ENCODE assay signal across 8 cellular contexts in genomic region chr3:53134631-53135232, GRCh38. TPM values are rescaled to one million over a fixed set of nuclear protein-coding genes. Genes with fewer than 3 reads are reported as not detected.
DNase-seq lines count a peak whose midpoint lies in the region; ATAC-seq lines count a peak whose summit lies in the region.

No MANE protein-coding gene starts in this region.

- H2BK12ac ChIP-seq in mesenchymal stem cell (ENCODE audit: low read length in 2 of 2) = no peak overlapping the region

- H3K4me3 ChIP-seq in effector memory CD4-positive, alpha-beta T cell (ENCODE audit: insufficient read depth, low read depth, low read length, poor library complexity, severe bottlenecking) = no peak overlapping the region
- H3K4me3 ChIP-seq in mesenchymal stem cell (ENCODE audit: insufficient read depth in 1 of 2, low read depth in 1 of 2, low read length in 2 of 2) = no peak overlapping the region

- H3K23ac ChIP-seq in mesenchymal stem cell (ENCODE audit: low read length in 2 of 2) = no peak overlapping the region

- 32% methylated on average over 6 of the region's 6 CpGs for WGBS in mesenchymal stem cell

- H3K4me1 ChIP-seq in effector memory CD4-positive, alpha-beta T cell (ENCODE audit: control insufficient read depth, insufficient read depth, low read length, poor library complexity, severe bottlenecking) = peaks cover 9% of the 10 kb centered on the region
- H3K4me1 ChIP-seq in mesenchymal stem cell (ENCODE audit: control insufficient read depth, insufficient read depth, low read depth, low read length) = peaks cover 2% of the 10 kb centered on the region

- peak; percentile 52 for ATAC-seq in HG02678 (IDR thresholded peaks at IDR 0.05; ENCODE audit: unreplicated experiment)

- H2BK120ac ChIP-seq in mesenchymal stem cell (ENCODE audit: low read depth, low read length) = no peak overlapping the region

- H3K9me3 ChIP-seq in effector memory CD4-positive, alpha-beta T cell (ENCODE audit: control insufficient read depth, low read length) = no peaks in the 10 kb centered on the region
- H3K9me3 ChIP-seq in mesenchymal stem cell (ENCODE audit: control insufficient read depth, low read length) = no peaks in the 10 kb centered on the region

- H4K91ac ChIP-seq in mesenchymal stem cell (ENCODE audit: low read length) = no peak overlapping the region

- H3K4me2 ChIP-seq in mesenchymal stem cell (ENCODE audit: low read length, poor library complexity, severe bottlenecking) = no peak overlapping the region

- H4K8ac ChIP-seq in mesenchymal stem cell (ENCODE audit: low read length) = no peak overlapping the region

- H3K9ac ChIP-seq in mesenchymal stem cell (ENCODE audit: low read length) = no peak overlapping the region

- no peak overlapping the region for H2BK15ac ChIP-seq in mesenchymal stem cell (ENCODE audit: low read depth, poor library complexity, severe bottlenecking)

- H2AK5ac ChIP-seq in mesenchymal stem cell (ENCODE audit: low read length, severe bottlenecking) = no peak overlapping the region

- no peak overlapping the region for H3K14ac ChIP-seq in mesenchymal stem cell (ENCODE audit: low read length in 2 of 2)

- peaks cover 4% of the 10 kb centered on the region for H3K79me1 ChIP-seq in mesenchymal stem cell (replicated peaks; ENCODE audit: low read length, poor library complexity, severe bottlenecking)

- no peak overlapping the region for H3K27ac ChIP-seq in effector memory CD4-positive, alpha-beta T cell (ENCODE audit: insufficient read depth, low read length, poor library complexity, severe bottlenecking)
- no peak overlapping the region for H3K27ac ChIP-seq in mesenchymal stem cell (ENCODE audit: low read length, poor library complexity, severe bottlenecking)

- H3K36me3 ChIP-seq in effector memory CD4-positive, alpha-beta T cell (ENCODE audit: control insufficient read depth, insufficient read depth, low read length) = no peaks in the 10 kb centered on the region
- no peaks in the 10 kb centered on the region for H3K36me3 ChIP-seq in mesenchymal stem cell (ENCODE audit: control insufficient read depth in 1 of 2, insufficient read depth in 2 of 2, low read depth in 1 of 2, low read length in 2 of 2)

- H3K27me3 ChIP-seq in effector memory CD4-positive, alpha-beta T cell (replicated peaks; ENCODE audit: control insufficient read depth, insufficient read depth, low read length, poor library complexity, severe bottlenecking) = no peaks in the 10 kb centered on the region
- H3K27me3 ChIP-seq in mesenchymal stem cell (ENCODE audit: control insufficient read depth in 1 of 2, insufficient read depth in 1 of 2, low read length in 2 of 2) = no peaks in the 10 kb centered on the region

- no peak overlapping the region for H2BK5ac ChIP-seq in mesenchymal stem cell (ENCODE audit: low read depth, low read length, poor library complexity, severe bottlenecking)

- DNase-seq in NCI-H1417 (lab: John Stamatoyannopoulos, UW) (peak in 2 of 3 experiments; percentile 23 to 45), NCI-H1417 treated with DMSO at 0.1 percent for 48 hours (lab: John Stamatoyannopoulos, UW) (no peak), NCI-H345 treated with DMSO at 0.1 percent for 48 hours (lab: John Stamatoyannopoulos, UW; ENCODE audit: unreplicated experiment) (peak; percentile 14), mesenchymal stem cell (peak; percentile 73)
- DNase-seq in activated CD4-positive, alpha-beta T cell treated with anti-CD3 and anti-CD28 coated beads, Interleukin-2, amount 50 U/mL, for 48 hours = peak; percentile 70 to 76
- DNase-seq in effector memory CD4-positive, alpha-beta T cell = peak; percentile 20 to 43 (median 22)
- peak; percentile 13 to 34 for DNase-seq in stimulated activated CD8-positive, alpha-beta memory T cell treated with anti-CD3 and anti-CD28 coated beads, Interleukin-4, amount 100 ng/mL, for 4 hours (ENCODE audit: low read depth in 2 of 2, low spot score in 1 of 2)

- H3K18ac ChIP-seq in mesenchymal stem cell (ENCODE audit: low read depth in 1 of 2, low read length in 2 of 2) = no peak overlapping the region

- H3K4ac ChIP-seq in mesenchymal stem cell (ENCODE audit: low read depth in 1 of 2, low read length in 2 of 2) = no peak overlapping the region

- no peak overlapping the region for H2AFZ ChIP-seq in mesenchymal stem cell (ENCODE audit: low read depth, low read length)

RNA-seq across cellular contexts. Expression of gene RFT1, which starts 4.5 kb away (rescaled TPM):
- polyA plus RNA-seq in mesenchymal stem cell (2013, experiment 1 of 2) = 10.1 TPM
- 10.0 TPM for polyA plus RNA-seq in mesenchymal stem cell (2013, experiment 2 of 2)

RNA-seq across cellular contexts. Expression of gene PRKCD, which starts 26.3 kb away (rescaled TPM):
- polyA plus RNA-seq in mesenchymal stem cell (2013, experiment 1 of 2) = 16.8 TPM
- polyA plus RNA-seq in mesenchymal stem cell (2013, experiment 2 of 2) = 15.8 TPM
